8 cellular contexts compared by ENCODE assay signal in genomic region chr10:17023386-17024298, GRCh38.
DNase-seq lines count a peak whose midpoint lies in the region; ATAC-seq and TF ChIP-seq lines count a peak whose summit lies in the region.

No MANE protein-coding gene starts in this region.

- ATAC-seq in GM21825 (IDR thresholded peaks at IDR 0.05; ENCODE audit: unreplicated experiment), result peak; percentile 96

- peak overlapping the region; percentile 39 for H3K4me3 Mint-ChIP-seq in activated CD4-positive, alpha-beta T cell treated with anti-CD3 and anti-CD28 coated beads, Interleukin-2, amount 10 ng/mL, durations not matched to agents 7 days and 5 days

- TF ChIP-seq CTCF in stomach (IDR thresholded peaks at IDR 0.05), result no peak

- peak overlapping the region; percentile 88 for H3K27ac Mint-ChIP-seq in activated CD4-positive, alpha-beta T cell treated with anti-CD3 and anti-CD28 coated beads, Interleukin-2, amount 10 ng/mL, durations not matched to agents 7 days and 5 days

- no peak for TF ChIP-seq EP300 in stomach (IDR thresholded peaks at IDR 0.05)

- CTCF ChIA-PET in activated CD4-positive, alpha-beta T cell treated with anti-CD3 and anti-CD28 coated beads, Interleukin-2, amount 10 ng/mL, durations not matched to agents 7 days and 5 days (lab: Charles Lee), result interaction anchor here (0.6 to 2.2 kb wide), 4 partner anchors 13 to 207 kb away, joined by 3 to 8 read pairs (median 5); no protein-coding TSS in a partner anchor

- H3K4me3 ChIP-seq in ectodermal cell (ENCODE audit: insufficient read depth, low read depth, low read length) (no peak overlapping the region), muscle layer of duodenum (ENCODE audit: low read depth in 1 of 2, low read length in 2 of 2) (no peak overlapping the region), stomach (peak overlapping the region in 1 of 4 donors; percentile 3)

- H3K9me3 Mint-ChIP-seq in activated CD4-positive, alpha-beta T cell treated with anti-CD3 and anti-CD28 coated beads, Interleukin-2, amount 10 ng/mL, durations not matched to agents 7 days and 5 days, result peaks cover 10% of the 10 kb centered on the region

- H3K36me3 ChIP-seq in ectodermal cell (ENCODE audit: control insufficient read depth, insufficient read depth, low read length) (no peaks in the 10 kb centered on the region), muscle layer of duodenum (ENCODE audit: control insufficient read depth in 1 of 2, insufficient read depth in 2 of 2, low read length in 2 of 2) (peaks cover 0 to 19% of the 10 kb centered on the region in 2 donors), stomach (no peaks in the 10 kb centered on the region)

- intact Hi-C loops in stomach (cut with DNase I; ENCODE audit: low total_unique reads), result no loop called here

- H3K4me1 ChIP-seq in ectodermal cell (ENCODE audit: control insufficient read depth, insufficient read depth, low read length) (peaks cover 34% of the 10 kb centered on the region), muscle layer of duodenum (ENCODE audit: control insufficient read depth in 1 of 2, insufficient read depth in 2 of 2, low read length in 2 of 2) (peaks cover 4 to 23% of the 10 kb centered on the region in 2 donors), stomach (peaks cover 4 to 54% (median 5%) of the 10 kb centered on the region in 4 donors)

- no peaks in the 10 kb centered on the region for H3K9me3 ChIP-seq in ectodermal cell (ENCODE audit: control insufficient read depth, low read length)
- no peaks in the 10 kb centered on the region for H3K9me3 ChIP-seq in muscle layer of duodenum (ENCODE audit: control insufficient read depth in 1 of 2, low read length in 2 of 2)
- no peaks in the 10 kb centered on the region for H3K9me3 ChIP-seq in stomach

- POLR2A ChIA-PET in activated CD4-positive, alpha-beta T cell treated with anti-CD3 and anti-CD28 coated beads, Interleukin-2, amount 10 ng/mL, durations not matched to agents 7 days and 5 days (lab: Charles Lee), result interaction anchor here (0.6 kb wide), 1 partner anchor 214 kb away, joined by 3 read pairs; no protein-coding TSS in a partner anchor

- DNase-seq in Daoy (ENCODE audit: low read depth) (peak; percentile 94), LoVo (ENCODE audit: low spot score) (peak; percentile 32), stomach (peak; percentile 37), iPS-NIHi11 (ENCODE audit: low spot score) (no peak)
- peak; percentile 91 for DNase-seq in activated CD4-positive, alpha-beta T cell treated with anti-CD3 and anti-CD28 coated beads, Interleukin-2, amount 10 ng/mL, durations not matched to agents 7 days and 5 days

- no peaks in the 10 kb centered on the region for H3K27me3 Mint-ChIP-seq in activated CD4-positive, alpha-beta T cell treated with anti-CD3 and anti-CD28 coated beads, Interleukin-2, amount 10 ng/mL, durations not matched to agents 7 days and 5 days

- peak overlapping the region; percentile 47 for H3K27ac ChIP-seq in ectodermal cell (ENCODE audit: insufficient read depth, low read depth, low read length, poor library complexity, severe bottlenecking)
- H3K27ac ChIP-seq in muscle layer of duodenum (ENCODE audit: low read length), result peak overlapping the region; percentile 89
- peak overlapping the region in 4 of 5 donors; percentile 64 to 78 (median 70) for H3K27ac ChIP-seq in stomach

- H3K27me3 ChIP-seq in ectodermal cell (ENCODE audit: control insufficient read depth, insufficient read depth, low read length, poor library complexity, severe bottlenecking), result no peaks in the 10 kb centered on the region
- H3K27me3 ChIP-seq in muscle layer of duodenum (ENCODE audit: low read depth, low read length), result no peaks in the 10 kb centered on the region
- H3K27me3 ChIP-seq in stomach, result no peaks in the 10 kb centered on the region

- H3K36me3 Mint-ChIP-seq in activated CD4-positive, alpha-beta T cell treated with anti-CD3 and anti-CD28 coated beads, Interleukin-2, amount 10 ng/mL, durations not matched to agents 7 days and 5 days (ENCODE audit: low read depth), result peaks cover 15% of the 10 kb centered on the region

- no peak for TF ChIP-seq POLR2A in stomach (IDR thresholded peaks at IDR 0.05)

- peaks cover 69% of the 10 kb centered on the region for H3K4me1 Mint-ChIP-seq in activated CD4-positive, alpha-beta T cell treated with anti-CD3 and anti-CD28 coated beads, Interleukin-2, amount 10 ng/mL, durations not matched to agents 7 days and 5 days

- 47 to 54% methylated on average over 11 to 12 of the region's 13 CpGs for WGBS in ectodermal cell, 2 experiments
- 28 to 46% (median 42%) methylated on average over 13 of the region's 13 CpGs for WGBS in stomach, 5 donors
